8 cellular contexts compared by ENCODE assay signal in the genomic region with DNA sequence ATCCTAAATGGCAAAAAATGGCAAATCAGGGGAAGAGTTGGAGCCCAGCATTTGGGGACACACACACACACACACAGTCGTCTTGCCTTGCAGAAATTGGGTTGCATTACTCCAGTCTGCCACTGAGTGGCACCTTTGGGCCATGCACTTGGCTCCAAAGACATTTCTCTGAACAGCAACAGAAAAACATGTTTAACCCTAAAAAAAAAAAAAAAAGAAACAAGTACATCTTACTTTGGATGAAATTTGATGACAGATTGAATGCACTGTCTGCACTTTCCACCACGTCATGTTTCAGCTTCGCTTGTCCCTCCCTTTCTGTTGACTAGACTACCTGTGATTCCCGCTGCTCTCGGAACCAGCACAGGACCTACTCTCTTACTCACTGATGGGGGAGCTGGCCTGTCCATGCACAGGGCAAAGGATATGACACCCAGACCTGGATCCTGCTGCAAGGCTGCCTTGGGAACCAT.
DNase-seq lines count a peak whose midpoint lies in the region; ATAC-seq and TF ChIP-seq lines count a peak whose summit lies in the region.

No MANE protein-coding gene starts in this region.

- peaks cover 40% of the 10 kb centered on the region for H3K4me1 ChIP-seq in CD4-positive, CD25-positive, alpha-beta regulatory T cell (ENCODE audit: control insufficient read depth, insufficient read depth, low read length, poor library complexity, severe bottlenecking)
- H3K4me1 ChIP-seq in Panc1 (ENCODE audit: control insufficient read depth, insufficient read depth, low read length): no peaks in the 10 kb centered on the region
- peaks cover 12% of the 10 kb centered on the region for H3K4me1 ChIP-seq in osteoblast (ENCODE audit: insufficient read depth, low read length)
- H3K4me1 ChIP-seq in tibial nerve: peaks cover 0 to 12% (median 1%) of the 10 kb centered on the region in 4 donors

- no peaks in the 10 kb centered on the region for H3K79me2 ChIP-seq in osteoblast (ENCODE audit: insufficient read depth, low read length)

- H3K27me3 ChIP-seq in CD4-positive, CD25-positive, alpha-beta regulatory T cell (ENCODE audit: control insufficient read depth, insufficient read depth, low read length): no peaks in the 10 kb centered on the region
- H3K27me3 ChIP-seq in Panc1 (ENCODE audit: control insufficient read depth, insufficient read depth, low read length) (peaks cover 3% of the 10 kb centered on the region; the same call in 1 of the 2 replicates), osteoblast (ENCODE audit: insufficient read depth, low read length) (peaks cover under 1% of the 10 kb centered on the region), tibial nerve (no peaks in the 10 kb centered on the region)

- H3K27me3 Mint-ChIP-seq in CD4-positive, CD25-positive, alpha-beta regulatory T cell: peaks cover 4% of the 10 kb centered on the region
- H3K27me3 Mint-ChIP-seq in activated T-helper 2 cell treated with anti-CD3 and anti-CD28 coated beads, Interferon-gamma antibody, Interleukin-2, Interleukin-4, amounts not matched to agents 10 μg/mL and 5 μg/mL and 100 μg/mL, durations not matched to agents 14 hours and 24 hours and 36 hours (ENCODE audit: low read depth): peaks cover 25% of the 10 kb centered on the region

- peak; percentile 51 to 83 (median 76) for DNase-seq in CD4-positive, CD25-positive, alpha-beta regulatory T cell
- DNase-seq in HEK293T (ENCODE audit: extremely low spot score) (peak; percentile 61), Panc1 (ENCODE audit: low read depth, low spot score) (peak; percentile 59), foreskin fibroblast (peak; percentile 81 to 94), osteoblast (ENCODE audit: insufficient read length, low spot score, missing footprints) (no peak), tibial nerve (ENCODE audit: low spot score in 2 of 2) (peak; percentile 57 to 81)
- peak; percentile 69 for DNase-seq in activated T-helper 2 cell treated with anti-CD3 and anti-CD28 coated beads, Interferon-gamma antibody, Interleukin-2, Interleukin-4, amounts not matched to agents 10 μg/mL and 5 μg/mL and 100 μg/mL, durations not matched to agents 14 hours and 24 hours and 36 hours (ENCODE audit: low spot score)

- 36 to 45% methylated on average over 5 of the region's 5 CpGs for WGBS in tibial nerve, 2 donors

- peak overlapping the region; percentile 70 for H3K4me2 ChIP-seq in osteoblast (ENCODE audit: insufficient read depth, low read length)

- intact Hi-C loops in Panc1 (cut with micrococcal nuclease; ENCODE audit: unreplicated experiment): loop anchor here (1.0 to 2.0 kb wide), 2 partner anchors 388 to 432 kb away; no protein-coding TSS in a partner anchor
- intact Hi-C loops in activated T-helper 2 cell treated with anti-CD3 and anti-CD28 coated beads, Interferon-gamma antibody, Interleukin-2, Interleukin-4, amounts not matched to agents 10 μg/mL and 5 μg/mL and 100 μg/mL, durations not matched to agents 14 hours and 24 hours and 36 hours (cut with micrococcal nuclease): loop anchor here (1.0 to 10.0 kb wide), 5 partner anchors 148 to 431 kb away; no protein-coding TSS in a partner anchor

- H3K27ac Mint-ChIP-seq in CD4-positive, CD25-positive, alpha-beta regulatory T cell: peak overlapping the region in 1 of 3 donors; percentile 78
- no peak overlapping the region for H3K27ac Mint-ChIP-seq in activated T-helper 2 cell treated with anti-CD3 and anti-CD28 coated beads, Interferon-gamma antibody, Interleukin-2, Interleukin-4, amounts not matched to agents 10 μg/mL and 5 μg/mL and 100 μg/mL, durations not matched to agents 14 hours and 24 hours and 36 hours

- ATAC-seq in CD4-positive, CD25-positive, alpha-beta regulatory T cell (ENCODE audit: low read depth in 2 of 2): peak; percentile 59
- ATAC-seq in Panc1 (peak; percentile 78), GM18868 (IDR thresholded peaks at IDR 0.05; ENCODE audit: unreplicated experiment) (no peak)

- peak overlapping the region in 3 of 4 donors; percentile 35 to 74 (median 44) for H3K4me3 Mint-ChIP-seq in CD4-positive, CD25-positive, alpha-beta regulatory T cell
- no peak overlapping the region for H3K4me3 Mint-ChIP-seq in activated T-helper 2 cell treated with anti-CD3 and anti-CD28 coated beads, Interferon-gamma antibody, Interleukin-2, Interleukin-4, amounts not matched to agents 10 μg/mL and 5 μg/mL and 100 μg/mL, durations not matched to agents 14 hours and 24 hours and 36 hours (ENCODE audit: low read depth)

- no peaks in the 10 kb centered on the region for H3K36me3 Mint-ChIP-seq in CD4-positive, CD25-positive, alpha-beta regulatory T cell
- peaks cover 21% of the 10 kb centered on the region for H3K36me3 Mint-ChIP-seq in activated T-helper 2 cell treated with anti-CD3 and anti-CD28 coated beads, Interferon-gamma antibody, Interleukin-2, Interleukin-4, amounts not matched to agents 10 μg/mL and 5 μg/mL and 100 μg/mL, durations not matched to agents 14 hours and 24 hours and 36 hours (ENCODE audit: low read depth)

- no peak overlapping the region for H3K4me3 ChIP-seq in CD4-positive, CD25-positive, alpha-beta regulatory T cell (ENCODE audit: low read depth, low read length)
- no peak overlapping the region for H3K4me3 ChIP-seq in Panc1 (ENCODE audit: low read depth in 2 of 2, low read length in 2 of 2)
- no peak overlapping the region for H3K4me3 ChIP-seq in foreskin fibroblast (ENCODE audit: low read depth in 1 of 2, low read length in 2 of 2)
- peak overlapping the region; percentile 20 for H3K4me3 ChIP-seq in osteoblast (ENCODE audit: insufficient read depth, low read length)
- H3K4me3 ChIP-seq in tibial nerve: no peak overlapping the region

- BruUV-seq in Panc1 (replicated peaks; lab: Mats Ljungman, UMichigan): no TSS peak

- H3K27ac ChIP-seq in CD4-positive, CD25-positive, alpha-beta regulatory T cell (ENCODE audit: insufficient read depth, low read length, poor library complexity, severe bottlenecking): no peak overlapping the region
- no peak overlapping the region for H3K27ac ChIP-seq in Panc1 (ENCODE audit: low read length)
- no peak overlapping the region for H3K27ac ChIP-seq in osteoblast (ENCODE audit: low read depth, low read length)
- no peak overlapping the region for H3K27ac ChIP-seq in tibial nerve

- in situ Hi-C loops in Panc1 (cut with HindIII; ENCODE audit: low pct_unique_long_range_greater_than_20kb, low sequenced_read_pairs): no loop called here

- H2AFZ ChIP-seq in osteoblast (ENCODE audit: low read length): peak overlapping the region; percentile 77

- CTCF ChIA-PET in HEK293T (lab: Yijun Ruan, JAX) (interaction anchor here (0.5 to 6.2 kb wide), 12 partner anchors 12 to 439 kb away, joined by 3 to 86 read pairs (median 5); a partner anchor contains a TSS), Panc1 (lab: Charles Lee) (interaction anchor here (0.6 to 0.8 kb wide), 5 partner anchors 23 to 330 kb away, joined by 3 to 5 read pairs (median 4); no protein-coding TSS in a partner anchor)

- TF ChIP-seq EP300 in tibial nerve (IDR thresholded peaks at IDR 0.05): no peak

- POLR2A ChIA-PET in HEK293T (lab: Yijun Ruan, JAX) (no interaction called here), Panc1 (lab: Charles Lee) (no interaction called here)

- no peaks in the 10 kb centered on the region for H3K9me3 ChIP-seq in CD4-positive, CD25-positive, alpha-beta regulatory T cell (ENCODE audit: control insufficient read depth in 2 of 2, low read length in 2 of 2)
- peaks cover 2% of the 10 kb centered on the region; the same call in 1 of the 2 replicates for H3K9me3 ChIP-seq in Panc1 (ENCODE audit: control insufficient read depth, insufficient read depth, low read depth, low read length)
- no peaks in the 10 kb centered on the region for H3K9me3 ChIP-seq in osteoblast (ENCODE audit: low read depth, low read length)
- H3K9me3 ChIP-seq in tibial nerve: peaks cover 0 to 7% (median 0%) of the 10 kb centered on the region in 4 donors

- H3K9me3 Mint-ChIP-seq in CD4-positive, CD25-positive, alpha-beta regulatory T cell: peaks cover 0 to 9% (median 0%) of the 10 kb centered on the region in 7 donors
- H3K9me3 Mint-ChIP-seq in activated T-helper 2 cell treated with anti-CD3 and anti-CD28 coated beads, Interferon-gamma antibody, Interleukin-2, Interleukin-4, amounts not matched to agents 10 μg/mL and 5 μg/mL and 100 μg/mL, durations not matched to agents 14 hours and 24 hours and 36 hours: peaks cover 25% of the 10 kb centered on the region

- H4K20me1 ChIP-seq in osteoblast (ENCODE audit: insufficient read depth, low read length): no peaks in the 10 kb centered on the region

- no peaks in the 10 kb centered on the region for H3K36me3 ChIP-seq in CD4-positive, CD25-positive, alpha-beta regulatory T cell (ENCODE audit: control insufficient read depth, insufficient read depth, low read length)
- H3K36me3 ChIP-seq in Panc1 (ENCODE audit: control insufficient read depth, insufficient read depth, low read length) (no peaks in the 10 kb centered on the region), osteoblast (ENCODE audit: insufficient read depth, low read length) (no peaks in the 10 kb centered on the region), tibial nerve (no peaks in the 10 kb centered on the region)

- no peak for TF ChIP-seq POLR2A in tibial nerve (IDR thresholded peaks at IDR 0.05)

- H3K4me1 Mint-ChIP-seq in CD4-positive, CD25-positive, alpha-beta regulatory T cell: peaks cover 27 to 56% (median 39%) of the 10 kb centered on the region in 4 donors
- peaks cover 58% of the 10 kb centered on the region for H3K4me1 Mint-ChIP-seq in activated T-helper 2 cell treated with anti-CD3 and anti-CD28 coated beads, Interferon-gamma antibody, Interleukin-2, Interleukin-4, amounts not matched to agents 10 μg/mL and 5 μg/mL and 100 μg/mL, durations not matched to agents 14 hours and 24 hours and 36 hours (ENCODE audit: low read depth)

- TF ChIP-seq CTCF in Panc1 (IDR thresholded peaks at IDR 0.05) (peak; percentile 87), foreskin fibroblast (IDR thresholded peaks at IDR 0.05; ENCODE audit: low read depth, low read length) (peak; percentile 90), osteoblast (IDR thresholded peaks at IDR 0.05; ENCODE audit: extremely low read depth, low read depth, low read length) (peak; percentile 95), tibial nerve (IDR thresholded peaks at IDR 0.05) (peak; percentile 78 to 86 (median 81))

TF ChIP-seq in HEK293T, 16 proteins besides CTCF, POLR2A, EP300 and RAD21:
- TF ChIP-seq FOXA1 (IDR thresholded peaks at IDR 0.05) (no peak), FOXK2 (IDR thresholded peaks at IDR 0.05) (no peak), L3MBTL2 (conservative IDR thresholded peaks at IDR 0.05) (no peak), FOXM1 (IDR thresholded peaks at IDR 0.05; ENCODE audit: borderline replicate concordance) (no peak), ZNF384 (IDR thresholded peaks at IDR 0.05) (peak; percentile 89), TARDBP (IDR thresholded peaks at IDR 0.05) (no peak)
